1 cellular context compared by ENCODE assay signal in the genomic region with DNA sequence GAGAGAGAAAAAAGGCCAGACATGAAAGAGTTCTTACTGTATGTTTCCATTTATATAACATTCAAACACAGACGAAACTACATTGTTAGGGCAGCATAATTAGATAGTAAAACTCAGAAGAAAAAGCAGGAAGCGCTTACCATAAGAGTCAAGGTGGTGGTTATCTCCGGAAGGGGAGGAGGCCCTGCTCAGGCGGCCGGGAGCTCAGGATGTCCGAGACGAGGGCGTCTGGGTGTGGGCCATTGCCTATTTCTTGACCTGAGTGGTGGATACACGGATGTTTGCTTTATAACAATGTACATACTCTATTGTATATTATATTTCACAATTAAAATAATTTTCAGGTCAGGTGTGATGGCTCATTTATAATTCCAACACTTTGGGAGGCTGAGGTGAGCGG.
TF ChIP-seq lines count a peak whose summit lies in the region.

No MANE protein-coding gene starts in this region.

TF ChIP-seq in HepG2, 621 proteins besides CTCF, POLR2A, EP300 and RAD21 (continued from another document):
- TF ChIP-seq, protein P1, sequence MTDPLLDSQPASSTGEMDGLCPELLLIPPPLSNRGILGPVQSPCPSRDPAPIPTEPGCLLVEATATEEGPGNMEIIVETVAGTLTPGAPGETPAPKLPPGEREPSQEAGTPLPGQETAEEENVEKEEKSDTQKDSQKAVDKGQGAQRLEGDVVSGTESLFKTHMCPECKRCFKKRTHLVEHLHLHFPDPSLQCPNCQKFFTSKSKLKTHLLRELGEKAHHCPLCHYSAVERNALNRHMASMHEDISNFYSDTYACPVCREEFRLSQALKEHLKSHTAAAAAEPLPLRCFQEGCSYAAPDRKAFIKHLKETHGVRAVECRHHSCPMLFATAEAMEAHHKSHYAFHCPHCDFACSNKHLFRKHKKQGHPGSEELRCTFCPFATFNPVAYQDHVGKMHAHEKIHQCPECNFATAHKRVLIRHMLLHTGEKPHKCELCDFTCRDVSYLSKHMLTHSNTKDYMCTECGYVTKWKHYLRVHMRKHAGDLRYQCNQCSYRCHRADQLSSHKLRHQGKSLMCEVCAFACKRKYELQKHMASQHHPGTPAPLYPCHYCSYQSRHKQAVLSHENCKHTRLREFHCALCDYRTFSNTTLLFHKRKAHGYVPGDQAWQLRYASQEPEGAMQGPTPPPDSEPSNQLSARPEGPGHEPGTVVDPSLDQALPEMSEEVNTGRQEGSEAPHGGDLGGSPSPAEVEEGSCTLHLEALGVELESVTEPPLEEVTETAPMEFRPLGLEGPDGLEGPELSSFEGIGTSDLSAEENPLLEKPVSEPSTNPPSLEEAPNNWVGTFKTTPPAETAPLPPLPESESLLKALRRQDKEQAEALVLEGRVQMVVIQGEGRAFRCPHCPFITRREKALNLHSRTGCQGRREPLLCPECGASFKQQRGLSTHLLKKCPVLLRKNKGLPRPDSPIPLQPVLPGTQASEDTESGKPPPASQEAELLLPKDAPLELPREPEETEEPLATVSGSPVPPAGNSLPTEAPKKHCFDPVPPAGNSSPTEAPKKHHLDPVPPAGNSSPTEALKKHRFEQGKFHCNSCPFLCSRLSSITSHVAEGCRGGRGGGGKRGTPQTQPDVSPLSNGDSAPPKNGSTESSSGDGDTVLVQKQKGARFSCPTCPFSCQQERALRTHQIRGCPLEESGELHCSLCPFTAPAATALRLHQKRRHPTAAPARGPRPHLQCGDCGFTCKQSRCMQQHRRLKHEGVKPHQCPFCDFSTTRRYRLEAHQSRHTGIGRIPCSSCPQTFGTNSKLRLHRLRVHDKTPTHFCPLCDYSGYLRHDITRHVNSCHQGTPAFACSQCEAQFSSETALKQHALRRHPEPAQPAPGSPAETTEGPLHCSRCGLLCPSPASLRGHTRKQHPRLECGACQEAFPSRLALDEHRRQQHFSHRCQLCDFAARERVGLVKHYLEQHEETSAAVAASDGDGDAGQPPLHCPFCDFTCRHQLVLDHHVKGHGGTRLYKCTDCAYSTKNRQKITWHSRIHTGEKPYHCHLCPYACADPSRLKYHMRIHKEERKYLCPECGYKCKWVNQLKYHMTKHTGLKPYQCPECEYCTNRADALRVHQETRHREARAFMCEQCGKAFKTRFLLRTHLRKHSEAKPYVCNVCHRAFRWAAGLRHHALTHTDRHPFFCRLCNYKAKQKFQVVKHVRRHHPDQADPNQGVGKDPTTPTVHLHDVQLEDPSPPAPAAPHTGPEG (CRISPR knock-in tag; IDR thresholded peaks at IDR 0.05): no peak
